In the genomic region with DNA sequence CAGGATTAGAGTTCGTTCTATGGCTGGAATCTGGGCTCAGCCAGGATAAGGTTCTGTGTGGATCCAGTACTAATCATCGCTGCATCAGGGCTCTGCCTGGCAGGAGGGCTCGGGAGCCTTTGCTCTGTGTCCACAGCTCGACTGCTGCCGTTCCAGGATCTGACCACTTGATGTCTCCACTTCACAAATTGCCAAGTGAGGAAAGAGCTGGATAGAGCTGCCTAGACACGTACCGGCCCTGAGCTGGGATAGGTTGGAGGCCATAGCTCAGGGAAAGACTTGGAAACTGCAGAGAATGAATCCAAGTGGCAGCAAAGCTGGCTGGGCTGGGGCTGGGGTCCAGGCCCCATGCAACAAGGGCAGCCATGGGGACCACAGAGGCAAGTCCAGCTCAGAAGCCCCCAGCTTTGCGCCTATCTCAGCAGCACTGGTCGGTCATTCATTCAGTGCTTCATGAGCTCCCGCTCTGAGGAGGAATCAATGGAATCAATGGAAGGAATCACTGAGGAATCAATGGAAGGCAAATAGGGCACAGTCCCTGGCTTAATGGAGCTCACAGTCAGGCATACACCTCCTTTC, we compare ENCODE assay signal across 8 cellular contexts.
DNase-seq lines count a peak whose midpoint lies in the region; ATAC-seq lines count a peak whose summit lies in the region.

No MANE protein-coding gene starts in this region.

- peak; percentile 52 for ATAC-seq in GM19023 (IDR thresholded peaks at IDR 0.05; ENCODE audit: unreplicated experiment)
- peak; percentile 47 for ATAC-seq in HG03342 (IDR thresholded peaks at IDR 0.05; ENCODE audit: unreplicated experiment)
- ATAC-seq in activated CD4-positive, CD25-positive, alpha-beta regulatory T cell treated with anti-CD3 and anti-CD28 coated beads, Interleukin-2, amount 50 U/mL, for 24 hours = peak; percentile 85 to 89
- peak; percentile 75 for ATAC-seq in central memory CD8-positive, alpha-beta T cell (replicated peaks; ENCODE audit: extremely low read depth, poor library complexity, severe bottlenecking)

- DNase-seq in AG20443 (ENCODE audit: low spot score) (peak; percentile 95), NCI-H510A (lab: John Stamatoyannopoulos, UW) (peak; percentile 63), left kidney (ENCODE audit: low read depth, low spot score) (peak; percentile 92)
- DNase-seq in central memory CD8-positive, alpha-beta T cell (ENCODE audit: low spot score in 2 of 2) = peak in 1 of 2 donors; percentile 43
- DNase-seq in stimulated activated CD4-positive, alpha-beta T cell treated with anti-CD3 and anti-CD28 coated beads, Interleukin-2, amount 100 ng/mL, for 48 hours = peak; percentile 68

- H3K4me3 Mint-ChIP-seq in central memory CD8-positive, alpha-beta T cell = no peak overlapping the region

- H3K27me3 Mint-ChIP-seq in central memory CD8-positive, alpha-beta T cell = no peaks in the 10 kb centered on the region

- peaks cover 32% of the 10 kb centered on the region for H3K4me1 Mint-ChIP-seq in central memory CD8-positive, alpha-beta T cell

- no peaks in the 10 kb centered on the region for H3K9me3 Mint-ChIP-seq in central memory CD8-positive, alpha-beta T cell

- peaks cover 3% of the 10 kb centered on the region for H3K36me3 Mint-ChIP-seq in central memory CD8-positive, alpha-beta T cell (ENCODE audit: insufficient read depth)

- peak overlapping the region; percentile 24 for H3K27ac Mint-ChIP-seq in central memory CD8-positive, alpha-beta T cell (ENCODE audit: low read depth)
